Comparison of ENCODE assay signal across 8 cellular contexts in the genomic region with DNA sequence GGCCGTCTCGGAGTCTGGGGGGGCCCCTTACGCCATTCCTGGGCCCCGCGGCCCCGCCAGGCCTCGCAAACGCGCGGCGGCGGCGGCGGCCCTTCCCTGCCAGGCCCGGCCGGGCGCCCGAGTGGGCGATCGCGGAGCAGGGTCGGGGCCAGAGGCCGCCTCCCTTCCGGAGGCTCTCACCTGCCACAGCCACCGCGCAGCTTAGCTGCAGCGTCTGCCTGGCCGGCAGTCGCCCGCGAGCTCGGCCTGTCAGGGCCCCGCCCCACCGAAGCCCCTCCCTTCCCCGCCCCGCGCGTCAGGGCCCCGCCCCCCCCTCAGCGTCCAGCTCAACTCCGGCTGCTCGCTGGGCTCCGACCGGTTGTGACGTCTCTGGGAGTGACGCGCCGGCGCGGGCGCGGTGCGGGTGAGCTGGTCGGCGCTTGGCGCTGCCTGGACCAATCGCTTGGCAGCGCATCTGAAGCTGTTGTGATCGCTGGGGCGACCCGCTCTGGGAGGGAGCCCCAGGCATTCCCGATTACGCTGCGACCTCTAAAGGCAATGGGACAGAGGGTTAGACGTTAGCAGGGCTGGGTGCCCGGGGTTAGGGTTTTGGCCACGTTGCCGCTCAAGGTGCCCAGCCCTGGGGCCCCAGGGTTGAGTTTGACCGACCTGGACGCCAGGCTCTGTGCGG. TPM values are rescaled to one million over a fixed set of nuclear protein-coding genes. Genes with fewer than 3 reads are reported as not detected.
DNase-seq lines count a peak whose midpoint lies in the region; ATAC-seq and TF ChIP-seq lines count a peak whose summit lies in the region.

A gene with protein sequence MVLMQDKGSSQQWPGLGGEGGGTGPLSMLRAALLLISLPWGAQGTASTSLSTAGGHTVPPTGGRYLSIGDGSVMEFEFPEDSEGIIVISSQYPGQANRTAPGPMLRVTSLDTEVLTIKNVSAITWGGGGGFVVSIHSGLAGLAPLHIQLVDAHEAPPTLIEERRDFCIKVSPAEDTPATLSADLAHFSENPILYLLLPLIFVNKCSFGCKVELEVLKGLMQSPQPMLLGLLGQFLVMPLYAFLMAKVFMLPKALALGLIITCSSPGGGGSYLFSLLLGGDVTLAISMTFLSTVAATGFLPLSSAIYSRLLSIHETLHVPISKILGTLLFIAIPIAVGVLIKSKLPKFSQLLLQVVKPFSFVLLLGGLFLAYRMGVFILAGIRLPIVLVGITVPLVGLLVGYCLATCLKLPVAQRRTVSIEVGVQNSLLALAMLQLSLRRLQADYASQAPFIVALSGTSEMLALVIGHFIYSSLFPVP (minus strand): TSS at position 216 of the 670 bp plus-strand sequence. CDS start 1,689 bp downstream, outside the sequence.

- peaks cover 27% of the 10 kb centered on the region for H3K9me3 ChIP-seq in H9 (ENCODE audit: control insufficient read depth, low read depth, low read length)

- H3K23me2 ChIP-seq in H9 (ENCODE audit: insufficient read length, low read depth, low read length, poor library complexity, severe bottlenecking): no peaks in the 10 kb centered on the region

- H3K4me1 ChIP-seq in H9 (ENCODE audit: insufficient read depth, low read length): no peaks in the 10 kb centered on the region

- H3K79me1 ChIP-seq in H9 (ENCODE audit: insufficient read depth, low read depth, low read length, poor library complexity, severe bottlenecking): no peaks in the 10 kb centered on the region

- H4K20me1 ChIP-seq in H9 (ENCODE audit: control insufficient read depth, insufficient read depth, insufficient read length): no peaks in the 10 kb centered on the region

- ATAC-seq in naive thymus-derived CD8-positive, alpha-beta T cell: peak; percentile 80 to 83
- peak; percentile 87 to 88 for ATAC-seq in stimulated activated naive B cell treated with anti-CD40 and anti-IgM and Interleukin-4, amounts not matched to agents 10 μg/mL and 1 μg/mL and 100 μg/mL, for 72 hours (replicated peaks)

- no peak within 1 kb of the TSS for H3K23ac ChIP-seq in H9 (ENCODE audit: insufficient read length, low read depth, low read length)

- no peak within 1 kb of the TSS for H3K27ac ChIP-seq in H9 (ENCODE audit: insufficient read length, low read depth, low read length)

- peak within 1 kb of the TSS; percentile 33 for H3K4me2 ChIP-seq in H9 (ENCODE audit: insufficient read depth, insufficient read length, low read length)

- H2BK5ac ChIP-seq in H9 (ENCODE audit: insufficient read length, low read length): no peak within 1 kb of the TSS

- no peak within 1 kb of the TSS for H2AFZ ChIP-seq in H9 (ENCODE audit: low read length)

- no peak within 1 kb of the TSS for H3K56ac ChIP-seq in H9 (ENCODE audit: insufficient read length, low read depth, low read length)

- no peak within 1 kb of the TSS for H2AK5ac ChIP-seq in H9 (ENCODE audit: insufficient read length, low read length)

- no peaks in the 10 kb centered on the region for H3K79me2 ChIP-seq in H9 (ENCODE audit: insufficient read depth, low read length)

- H3K36me3 Mint-ChIP-seq in H9 (ENCODE audit: insufficient read depth in 1 of 3, low read depth in 3 of 3): peaks cover 3 to 14% (median 13%) of the 10 kb centered on the region in 3 experiments; a peak in 6 of 7 replicates
- peaks cover 0 to 8% (median 0%) of the 10 kb centered on the region in 3 donors for H3K36me3 Mint-ChIP-seq in naive thymus-derived CD8-positive, alpha-beta T cell
- H3K36me3 Mint-ChIP-seq in stimulated activated naive B cell treated with anti-CD40 and anti-IgM and Interleukin-4, amounts not matched to agents 10 μg/mL and 1 μg/mL and 100 μg/mL, for 72 hours: peaks cover 10 to 12% of the 10 kb centered on the region in 2 donors

- peak within 1 kb of the TSS; percentile 79 to 96 (median 95); a peak in 5 of 7 replicates for H3K27ac Mint-ChIP-seq in H9
- H3K27ac Mint-ChIP-seq in naive thymus-derived CD8-positive, alpha-beta T cell: peak within 1 kb of the TSS; percentile 73 to 96 (median 94)
- peak within 1 kb of the TSS; percentile 97 for H3K27ac Mint-ChIP-seq in stimulated activated naive B cell treated with anti-CD40 and anti-IgM and Interleukin-4, amounts not matched to agents 10 μg/mL and 1 μg/mL and 100 μg/mL, for 72 hours

- no CpG with 5 or more reads among the region's 71 CpGs for WGBS in H9 (ENCODE audit: extremely low coverage, insufficient read length, low lambda C conversion rate)

- H3K18ac ChIP-seq in H9 (ENCODE audit: insufficient read length, low read depth, low read length): no peak within 1 kb of the TSS

- no peak within 1 kb of the TSS for H2BK12ac ChIP-seq in H9 (ENCODE audit: insufficient read length, low read depth, low read length)

- peaks cover 5% of the 10 kb centered on the region; the same call in 1 of the 2 replicates for H3K27me3 Mint-ChIP-seq in H9 (ENCODE audit: low read depth)
- no peaks in the 10 kb centered on the region for H3K27me3 Mint-ChIP-seq in naive thymus-derived CD8-positive, alpha-beta T cell
- H3K27me3 Mint-ChIP-seq in stimulated activated naive B cell treated with anti-CD40 and anti-IgM and Interleukin-4, amounts not matched to agents 10 μg/mL and 1 μg/mL and 100 μg/mL, for 72 hours: no peaks in the 10 kb centered on the region

- H4K8ac ChIP-seq in H9 (replicated peaks; ENCODE audit: insufficient read length, low read depth, low read length): no peak within 1 kb of the TSS

- no peak within 1 kb of the TSS for H4K5ac ChIP-seq in H9 (ENCODE audit: insufficient read length, low read depth, low read length)

- no peak within 1 kb of the TSS for H2BK120ac ChIP-seq in H9 (ENCODE audit: low read depth, low read length, poor library complexity, severe bottlenecking)

- H4K91ac ChIP-seq in H9 (ENCODE audit: insufficient read length, low read depth, low read length): no peak within 1 kb of the TSS

- H3K4me3 Mint-ChIP-seq in H9: peak within 1 kb of the TSS; percentile 74 to 86
- H3K4me3 Mint-ChIP-seq in naive thymus-derived CD8-positive, alpha-beta T cell: peak within 1 kb of the TSS; percentile 83 to 93 (median 87)
- H3K4me3 Mint-ChIP-seq in stimulated activated naive B cell treated with anti-CD40 and anti-IgM and Interleukin-4, amounts not matched to agents 10 μg/mL and 1 μg/mL and 100 μg/mL, for 72 hours: peak within 1 kb of the TSS; percentile 91 to 94

- POLR2A ChIA-PET in naive thymus-derived CD8-positive, alpha-beta T cell (lab: Charles Lee): interaction anchor here (0.6 to 9.4 kb wide), 24 partner anchors 9 to 519 kb away, joined by 3 to 102 read pairs (median 6); a partner anchor contains a TSS

- TF ChIP-seq POLR2A in Raji (IDR thresholded peaks at IDR 0.05; ENCODE audit: insufficient read depth, low read depth, low read length): peak; percentile 85

- no peak for TF ChIP-seq CTCF in H9 (conservative IDR thresholded peaks at IDR 0.05)

- no peak within 1 kb of the TSS for H3K9ac ChIP-seq in H9 (ENCODE audit: extremely low read depth, insufficient read length, low read length)

- peaks cover 53 to 70% of the 10 kb centered on the region in 2 experiments for H3K9me3 Mint-ChIP-seq in H9
- H3K9me3 Mint-ChIP-seq in naive thymus-derived CD8-positive, alpha-beta T cell: no peaks in the 10 kb centered on the region
- no peaks in the 10 kb centered on the region for H3K9me3 Mint-ChIP-seq in stimulated activated naive B cell treated with anti-CD40 and anti-IgM and Interleukin-4, amounts not matched to agents 10 μg/mL and 1 μg/mL and 100 μg/mL, for 72 hours

- H3K4me1 Mint-ChIP-seq in H9: peaks cover 3 to 9% of the 10 kb centered on the region in 2 experiments; a peak in 3 of 4 replicates
- H3K4me1 Mint-ChIP-seq in naive thymus-derived CD8-positive, alpha-beta T cell: peaks cover 4 to 30% (median 20%) of the 10 kb centered on the region in 4 donors
- peaks cover 16 to 35% of the 10 kb centered on the region in 2 donors for H3K4me1 Mint-ChIP-seq in stimulated activated naive B cell treated with anti-CD40 and anti-IgM and Interleukin-4, amounts not matched to agents 10 μg/mL and 1 μg/mL and 100 μg/mL, for 72 hours

- H2BK15ac ChIP-seq in H9 (ENCODE audit: low read depth, low read length): no peak within 1 kb of the TSS

- no peak within 1 kb of the TSS for H3T11ph ChIP-seq in H9 (ENCODE audit: low read length)

- H3K4ac ChIP-seq in H9 (ENCODE audit: low read depth, low read length): no peak within 1 kb of the TSS

- H3K14ac ChIP-seq in H9 (ENCODE audit: insufficient read depth, low read length): no peak within 1 kb of the TSS

- H3K27me3 ChIP-seq in H9 (ENCODE audit: insufficient read depth, low read length): no peaks in the 10 kb centered on the region

- H2BK20ac ChIP-seq in H9 (ENCODE audit: low read depth, low read length, poor library complexity, severe bottlenecking): no peak within 1 kb of the TSS

- DNase-seq in ELR (ENCODE audit: low read depth) (peak; percentile 92), H9 (peak; percentile 97), M059J (ENCODE audit: low read depth) (peak; percentile 97), fibroblast of peridontal ligament (ENCODE audit: extremely low read depth) (peak; percentile 88)
- peak; percentile 84 for DNase-seq in activated T-helper 9 cell treated with anti-CD3 and anti-CD28 coated beads, Interleukin-2, amount 50 U/mL, for 16 hours (ENCODE audit: low read depth)
- peak; percentile 72 to 93 (median 81) for DNase-seq in naive thymus-derived CD8-positive, alpha-beta T cell
- DNase-seq in stimulated activated naive B cell treated with anti-CD40 and anti-IgM and Interleukin-4, amounts not matched to agents 10 μg/mL and 1 μg/mL and 100 μg/mL, for 72 hours: peak; percentile 88

RNA-seq across cellular contexts. Expression of the gene that starts here (rescaled TPM):
- 8.8 and 9.4 TPM in 2 replicates for total RNA-seq in H9 (2021)
- total RNA-seq in M059J (2014; rRNA removed; shearing (Covaris generic)): 65.4 and 80.7 TPM in 2 replicates
- 10 to 100 TPM; 18.2 to 20.9 TPM for total RNA-seq in naive thymus-derived CD8-positive, alpha-beta T cell
- polyA plus RNA-seq in naive thymus-derived CD8-positive, alpha-beta T cell: 10 to 100 TPM; 30.5 to 42.3 (median 35.9) TPM
